ENCODE assay signal across 11 cellular contexts in genomic region chr16:81492307-81492706, GRCh38. TPM values are rescaled to one million over a fixed set of nuclear protein-coding genes. Genes with fewer than 3 reads are reported as not detected.
DNase-seq lines count a peak whose midpoint lies in the region; ATAC-seq and TF ChIP-seq lines count a peak whose summit lies in the region.
"Had no signal": no experiment of that assay in that cellular context is flagged by ENCODE, and none has a peak within 500 bp of the region (broad histone marks: within the 10 kb centered on the region; RNA-seq: fewer than 3 reads in every experiment).

No MANE protein-coding gene starts in this region.

- H3K4me1 ChIP-seq in SK-N-SH (ENCODE audit: control insufficient read depth in 1 of 2, insufficient read depth in 2 of 2, low read depth in 1 of 2, low read length in 1 of 2) (peaks cover 9 to 65% of the 10 kb centered on the region in 2 experiments), ectodermal cell (ENCODE audit: control insufficient read depth, insufficient read depth, low read length) (peaks cover 20% of the 10 kb centered on the region), mesodermal cell (ENCODE audit: control insufficient read depth, insufficient read depth, low read length, poor library complexity, severe bottlenecking) (peaks cover 33% of the 10 kb centered on the region), upper lobe of right lung (peaks cover 81% of the 10 kb centered on the region)

- H2AFZ ChIP-seq in SK-N-SH (ENCODE audit: low read depth), result no peak overlapping the region

- peaks cover 7% of the 10 kb centered on the region; the same call in 1 of the 2 replicates for H3K79me2 ChIP-seq in SK-N-SH (ENCODE audit: insufficient read depth)

- ATAC-seq in SK-N-SH treated with all-trans-retinoic acid at 6 μM for 48 hours (no peak), upper lobe of right lung (no peak)

- TF ChIP-seq CTCF in SK-N-SH (IDR thresholded peaks at IDR 0.05) (no peak), upper lobe of right lung (IDR thresholded peaks at IDR 0.05) (no peak)

- intact Hi-C loops in upper lobe of right lung (cut with DNase I), result no loop called here

- in situ Hi-C loops in G401 (cut with HindIII; ENCODE audit: low sequenced_read_pairs), result loop anchor here (5.0 kb wide), 1 partner anchor 40 kb away; no protein-coding TSS in a partner anchor

- H3K36me3 ChIP-seq in SK-N-SH (replicated peaks in 1 of 2; ENCODE audit: control insufficient read depth in 1 of 2, insufficient read depth in 2 of 2, low read length in 1 of 2) (no peaks in the 10 kb centered on the region), ectodermal cell (ENCODE audit: control insufficient read depth, insufficient read depth, low read length) (no peaks in the 10 kb centered on the region), mesodermal cell (ENCODE audit: control insufficient read depth, insufficient read depth, low read length) (peaks cover 5% of the 10 kb centered on the region), upper lobe of right lung (no peaks in the 10 kb centered on the region)

- H3K27me3 ChIP-seq in SK-N-SH (ENCODE audit: insufficient read depth) (no peaks in the 10 kb centered on the region), ectodermal cell (ENCODE audit: control insufficient read depth, insufficient read depth, low read length, poor library complexity, severe bottlenecking) (no peaks in the 10 kb centered on the region), upper lobe of right lung (no peaks in the 10 kb centered on the region)

- CTCF ChIA-PET in SK-N-SH (lab: Yijun Ruan, JAX), result interaction anchor here (1.2 kb wide), 1 partner anchor 17 kb away, joined by 3 read pairs; no protein-coding TSS in a partner anchor

- no peak overlapping the region for H3K4me2 ChIP-seq in SK-N-SH

- H3K27ac ChIP-seq in SK-N-SH (ENCODE audit: low read depth in 2 of 2, low read length in 1 of 2) (peak overlapping the region in 1 of 2 experiments; percentile 67; a peak in 2 of 4 replicates), ectodermal cell (ENCODE audit: insufficient read depth, low read depth, low read length, poor library complexity, severe bottlenecking) (peak overlapping the region; percentile 30), mesodermal cell (ENCODE audit: low read depth, low read length, severe bottlenecking) (peak overlapping the region; percentile 16), upper lobe of right lung (peak overlapping the region; percentile 49)
- H3K27ac ChIP-seq: HL-60 had no signal

- H3K9me2 ChIP-seq in SK-N-SH, result no peaks in the 10 kb centered on the region

- H3K9ac ChIP-seq in SK-N-SH, result no peak overlapping the region

- no peaks in the 10 kb centered on the region for H3K9me3 ChIP-seq in SK-N-SH
- no peaks in the 10 kb centered on the region for H3K9me3 ChIP-seq in ectodermal cell (ENCODE audit: control insufficient read depth, low read length)
- no peaks in the 10 kb centered on the region for H3K9me3 ChIP-seq in mesodermal cell (ENCODE audit: control insufficient read depth, low read length)
- H3K9me3 ChIP-seq in upper lobe of right lung, result no peaks in the 10 kb centered on the region

- POLR2A ChIA-PET in SK-N-SH (lab: Yijun Ruan, JAX), result interaction anchor here (0.6 kb wide), 1 partner anchor 33 kb away, joined by 3 read pairs; no protein-coding TSS in a partner anchor

- 84% methylated on average over 10 of the region's 11 CpGs for WGBS in SK-N-SH (ENCODE audit: low lambda C conversion rate)
- 61 to 64% methylated on average over 11 of the region's 11 CpGs for WGBS in ectodermal cell, 2 experiments
- WGBS in mesodermal cell (ENCODE audit: insufficient coverage in 2 of 2), 2 experiments, result 66 to 70% methylated on average over 6 to 7 of the region's 11 CpGs

- no peak for TF ChIP-seq RAD21 in SK-N-SH (IDR thresholded peaks at IDR 0.05; ENCODE audit: low read length)

- H3F3A ChIP-seq in SK-N-SH (replicated peaks; ENCODE audit: insufficient read depth), result peaks cover 3% of the 10 kb centered on the region

- peaks cover 38% of the 10 kb centered on the region for H4K20me1 ChIP-seq in SK-N-SH (ENCODE audit: insufficient read depth)

- no peak for TF ChIP-seq EP300 in SK-N-SH (IDR thresholded peaks at IDR 0.05; ENCODE audit: borderline replicate concordance in 1 of 2, low read depth in 1 of 2, low read length in 1 of 2)

- H3K4me3 ChIP-seq in SK-N-SH (ENCODE audit: low read depth in 2 of 2, low read length in 1 of 2) (no peak overlapping the region), ectodermal cell (ENCODE audit: insufficient read depth, low read depth, low read length) (no peak overlapping the region), mesodermal cell (ENCODE audit: extremely low read depth, insufficient read depth, low read length, poor library complexity, severe bottlenecking) (no peak overlapping the region), upper lobe of right lung (no peak overlapping the region)

- DNase-seq in SK-N-SH (peak; percentile 60), upper lobe of right lung (no peak), G401 (ENCODE audit: low spot score) (no peak), NAMALWA (ENCODE audit: low spot score) (no peak)
- no peak for DNase-seq in activated CD8-positive, alpha-beta memory T cell treated with anti-CD3 and anti-CD28 coated beads, Interleukin-2, amount 50 U/mL, for 4 hours
- DNase-seq: HCEC 1CT, NCI-H1436 had no signal

TF ChIP-seq in SK-N-SH, 30 proteins besides CTCF, POLR2A, EP300 and RAD21 (continues in another document):
- TF ChIP-seq JUND (IDR thresholded peaks at IDR 0.05), result no peak
- no peak for TF ChIP-seq GATA2 (CRISPR knock-in tag; IDR thresholded peaks at IDR 0.05)
- TF ChIP-seq TCF12 (IDR thresholded peaks at IDR 0.05), result no peak
- no peak for TF ChIP-seq USF2 (IDR thresholded peaks at IDR 0.05; ENCODE audit: borderline replicate concordance, low read depth, low read length)
- TF ChIP-seq FOXJ3 (CRISPR knock-in tag; IDR thresholded peaks at IDR 0.05), result no peak
- TF ChIP-seq GABPA (IDR thresholded peaks at IDR 0.05; ENCODE audit: low read depth), result no peak
- TF ChIP-seq CHD2 (IDR thresholded peaks at IDR 0.05; ENCODE audit: low read length, partially characterized antibody), result no peak
- no peak for TF ChIP-seq NFIC (IDR thresholded peaks at IDR 0.05; ENCODE audit: borderline replicate concordance)
- no peak for TF ChIP-seq MAX (IDR thresholded peaks at IDR 0.05; ENCODE audit: low read depth)
- no peak for TF ChIP-seq RFX5 (IDR thresholded peaks at IDR 0.05; ENCODE audit: low read length)

TF ChIP-seq in SK-N-SH treated with all-trans-retinoic acid at 6 μM for 48 hours, 23 proteins besides CTCF, POLR2A, EP300 and RAD21 (continues in another document):
- TF ChIP-seq CREB5 (CRISPR knock-in tag; IDR thresholded peaks at IDR 0.05; ENCODE audit: low read depth) (no peak), ZFP3 (CRISPR knock-in tag; IDR thresholded peaks at IDR 0.05) (no peak), TSHZ2 (CRISPR knock-in tag; IDR thresholded peaks at IDR 0.05) (no peak), ESRRG (CRISPR knock-in tag; IDR thresholded peaks at IDR 0.05) (no peak)

RNA-seq across cellular contexts. Expression of gene CMIP, which starts 47.7 kb away (rescaled TPM):
- 2.4 and 5.4 TPM in 2 replicates for polyA plus RNA-seq in SK-N-SH (2012; rRNA removed)
- 3.9 and 6.2 TPM in 2 replicates for polyA plus RNA-seq in SK-N-SH (2012; cell fraction: cytosol; rRNA removed)
- polyA plus RNA-seq in SK-N-SH (2012; cell fraction: nucleus; rRNA removed), result 9.8 and 13.9 TPM in 2 replicates
- polyA plus RNA-seq in ectodermal cell (2013, experiment 1 of 4), result 45.9 TPM
- polyA plus RNA-seq in ectodermal cell (2013, experiment 2 of 4), result 55.6 TPM
- 35.3 TPM for polyA plus RNA-seq in ectodermal cell (2013, experiment 3 of 4)
- polyA plus RNA-seq in ectodermal cell (2013, experiment 4 of 4), result 40.9 TPM
- polyA plus RNA-seq in mesodermal cell (2013, experiment 1 of 2), result 43.4 TPM
- polyA plus RNA-seq in mesodermal cell (2013, experiment 2 of 2), result 38.5 TPM
- 73.8 TPM for total RNA-seq in upper lobe of right lung
- 4.6 and 8.6 TPM in 2 replicates for total RNA-seq in G401 (2014; rRNA removed; shearing (Covaris generic))
